In the genomic region with DNA sequence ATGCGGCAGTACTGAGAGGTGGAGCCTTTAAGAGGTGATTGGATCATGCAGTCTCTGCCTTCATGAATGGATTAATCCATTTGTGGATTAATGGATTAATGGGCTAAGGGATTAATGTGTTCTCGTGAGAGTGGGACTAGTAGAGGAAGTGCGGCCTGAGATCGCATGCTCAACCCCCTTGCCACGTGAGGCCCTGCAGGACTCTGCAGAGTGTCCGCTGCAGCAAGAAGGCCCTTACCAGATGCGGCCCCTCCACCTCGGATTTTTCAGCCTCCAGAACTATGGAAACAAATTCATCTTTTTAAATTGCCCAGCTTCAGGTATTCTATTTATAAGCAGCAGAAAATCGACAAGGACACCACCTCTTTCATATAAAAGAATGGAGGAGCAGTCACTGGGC, we compare ENCODE assay signal across 22 cellular contexts.
A peak's percentile ranks its signal among the peaks of the same experiment; 100 is the strongest.
DNase-seq lines count a peak whose midpoint lies in the region; ATAC-seq and TF ChIP-seq lines count a peak whose summit lies in the region.
"Had no signal": no experiment of that assay in that cellular context is flagged by ENCODE, and none has a peak within 500 bp of the region (broad histone marks: within the 10 kb centered on the region; RNA-seq: fewer than 3 reads in every experiment).

No MANE protein-coding gene starts in this region.

- H3K14ac ChIP-seq in H9 (ENCODE audit: insufficient read depth, low read length): no peak overlapping the region

- H3K27ac Mint-ChIP-seq in H9 (no peak overlapping the region), chondrocyte (ENCODE audit: unreplicated experiment) (no peak overlapping the region)

- WGBS in H9 (ENCODE audit: extremely low coverage, insufficient read length, low lambda C conversion rate): no CpG with 5 or more reads among the region's 9 CpGs

- no peak overlapping the region for H2BK120ac ChIP-seq in H9 (ENCODE audit: low read depth, low read length, poor library complexity, severe bottlenecking)

- DNase-seq in D341Med (ENCODE audit: low spot score) (peak; percentile 65), H9 (peak; percentile 5), chondrocyte (ENCODE audit: low spot score) (peak; percentile 52), posterior vena cava (ENCODE audit: low spot score) (peak; percentile 43), SW 1271 (lab: John Stamatoyannopoulos, UW) (no peak), foreskin fibroblast (no peak), medulla oblongata (ENCODE audit: extremely low spot score) (no peak)
- DNase-seq: ACHN, AML-193, GDM1, GM23248, HCEC 1CT, Kasumi-1, MG63, NCI-H1048, NCI-H1436 treated with DMSO at 0.1 percent for 48 hours, NCI-H2029, NCI-H345, NCI-H526 treated with DMSO at 0.1 percent for 48 hours had no signal

- H3K27ac ChIP-seq in H9 (ENCODE audit: insufficient read length, low read depth, low read length): no peak overlapping the region
- H3K27ac ChIP-seq: GM23248, SJSA1 had no signal

- no peak for TF ChIP-seq CTCF in H9 (conservative IDR thresholded peaks at IDR 0.05)
- TF ChIP-seq CTCF in chondrocyte (IDR thresholded peaks at IDR 0.05): no peak
- TF ChIP-seq CTCF in foreskin fibroblast (IDR thresholded peaks at IDR 0.05; ENCODE audit: low read depth, low read length): no peak

- H3K9ac ChIP-seq in H9 (ENCODE audit: extremely low read depth, insufficient read length, low read length): no peak overlapping the region
- H3K9ac ChIP-seq: GM23248 had no signal

- no peaks in the 10 kb centered on the region for H3K36me3 Mint-ChIP-seq in H9 (ENCODE audit: insufficient read depth in 1 of 3, low read depth in 3 of 3)
- no peaks in the 10 kb centered on the region for H3K36me3 Mint-ChIP-seq in chondrocyte (ENCODE audit: low read depth)

- H3K23me2 ChIP-seq in H9 (ENCODE audit: insufficient read length, low read depth, low read length, poor library complexity, severe bottlenecking): no peaks in the 10 kb centered on the region

- no peak overlapping the region for H4K91ac ChIP-seq in H9 (ENCODE audit: insufficient read length, low read depth, low read length)

- H4K5ac ChIP-seq in H9 (ENCODE audit: insufficient read length, low read depth, low read length): no peak overlapping the region

- no peaks in the 10 kb centered on the region for H3K79me2 ChIP-seq in H9 (ENCODE audit: insufficient read depth, low read length)

- intact Hi-C loops in posterior vena cava (cut with DNase I): no loop called here

- H3K4me3 Mint-ChIP-seq in H9: no peak overlapping the region
- no peak overlapping the region for H3K4me3 Mint-ChIP-seq in chondrocyte (ENCODE audit: unreplicated experiment)

- H4K8ac ChIP-seq in H9 (replicated peaks; ENCODE audit: insufficient read length, low read depth, low read length): no peak overlapping the region

- no peak overlapping the region for H3T11ph ChIP-seq in H9 (ENCODE audit: low read length)

- H3K9me3 ChIP-seq in H9 (ENCODE audit: control insufficient read depth, low read depth, low read length): no peaks in the 10 kb centered on the region
- H3K9me3 ChIP-seq: MG63, SJSA1 had no signal

- H3K79me1 ChIP-seq in H9 (ENCODE audit: insufficient read depth, low read depth, low read length, poor library complexity, severe bottlenecking): no peaks in the 10 kb centered on the region

- H3K4ac ChIP-seq in H9 (ENCODE audit: low read depth, low read length): no peak overlapping the region

- H3K27me3 Mint-ChIP-seq in H9 (ENCODE audit: low read depth) (peaks cover 3% of the 10 kb centered on the region; the same call in 1 of the 2 replicates), chondrocyte (ENCODE audit: low read depth) (peaks cover 21% of the 10 kb centered on the region)

- H3K4me1 ChIP-seq in H9 (ENCODE audit: insufficient read depth, low read length): no peaks in the 10 kb centered on the region
- H3K4me1 ChIP-seq: SJSA1 had no signal

- H2BK12ac ChIP-seq in H9 (ENCODE audit: insufficient read length, low read depth, low read length): no peak overlapping the region

- H3K4me2 ChIP-seq in H9 (ENCODE audit: insufficient read depth, insufficient read length, low read length): no peak overlapping the region

- no peak overlapping the region for H3K56ac ChIP-seq in H9 (ENCODE audit: insufficient read length, low read depth, low read length)

- H2BK15ac ChIP-seq in H9 (ENCODE audit: low read depth, low read length): no peak overlapping the region

- H3K4me3 ChIP-seq in foreskin fibroblast (ENCODE audit: low read depth in 1 of 2, low read length in 2 of 2): no peak overlapping the region
- H3K4me3 ChIP-seq: GM23248, MG63, SJSA1 had no signal

- H2AFZ ChIP-seq in H9 (ENCODE audit: low read length): no peak overlapping the region
- H2AFZ ChIP-seq: GM23248 had no signal

- no peak overlapping the region for H2AK5ac ChIP-seq in H9 (ENCODE audit: insufficient read length, low read length)

- H4K20me1 ChIP-seq in H9 (ENCODE audit: control insufficient read depth, insufficient read depth, insufficient read length): no peaks in the 10 kb centered on the region

- H3K23ac ChIP-seq in H9 (ENCODE audit: insufficient read length, low read depth, low read length): no peak overlapping the region

- H3K4me1 Mint-ChIP-seq in H9 (peaks cover 4% of the 10 kb centered on the region in 2 experiments; a peak in 2 of 4 replicates), chondrocyte (ENCODE audit: low read depth) (no peaks in the 10 kb centered on the region)

- H3K9me3 Mint-ChIP-seq in H9 (no peaks in the 10 kb centered on the region), chondrocyte (ENCODE audit: low read depth) (no peaks in the 10 kb centered on the region)

- no peak overlapping the region for H2BK20ac ChIP-seq in H9 (ENCODE audit: low read depth, low read length, poor library complexity, severe bottlenecking)

- no peak overlapping the region for H2BK5ac ChIP-seq in H9 (ENCODE audit: insufficient read length, low read length)

- H3K18ac ChIP-seq in H9 (ENCODE audit: insufficient read length, low read depth, low read length): no peak overlapping the region

- no peaks in the 10 kb centered on the region for H3K27me3 ChIP-seq in H9 (ENCODE audit: insufficient read depth, low read length)
- H3K27me3 ChIP-seq: SJSA1 had no signal

- no peak for ATAC-seq in GM21423 (IDR thresholded peaks at IDR 0.05; ENCODE audit: unreplicated experiment)
- ATAC-seq: Panc1 had no signal

Comparison
In these comparisons a context has a peak if more than half of its experiments do, and no peak if none do; other contexts are left out.
1. DNase-seq: peak in D341Med (single experiment), H9 (single experiment), chondrocyte (single experiment) and posterior vena cava (single experiment); none in SW 1271 (0 of 2), foreskin fibroblast (0 of 2) and medulla oblongata (single experiment).